Comparison of ENCODE assay signal across 8 cellular contexts in genomic region chrX:74421181-74422028, GRCh38. TPM values are rescaled to one million over a fixed set of nuclear protein-coding genes. Genes with fewer than 3 reads are reported as not detected.
DNase-seq lines count a peak whose midpoint lies in the region; ATAC-seq and TF ChIP-seq lines count a peak whose summit lies in the region.

Gene SLC16A2 (plus strand): TSS chrX:74421493. CDS start chrX:74421638, 145 bp downstream.

- H3K4me1 ChIP-seq in ectodermal cell (ENCODE audit: control insufficient read depth, insufficient read depth, low read length) (peaks cover 10% of the 10 kb centered on the region), right lobe of liver (peaks cover 0 to 6% (median 0%) of the 10 kb centered on the region in 4 donors)

- no peaks in the 10 kb centered on the region for H3K27me3 ChIP-seq in ectodermal cell (ENCODE audit: control insufficient read depth, insufficient read depth, low read length, poor library complexity, severe bottlenecking)
- H3K27me3 ChIP-seq in right lobe of liver: no peaks in the 10 kb centered on the region

- no peaks in the 10 kb centered on the region for H3K36me3 ChIP-seq in ectodermal cell (ENCODE audit: control insufficient read depth, insufficient read depth, low read length)
- no peaks in the 10 kb centered on the region for H3K36me3 ChIP-seq in right lobe of liver

- intact Hi-C loops in right lobe of liver (cut with DNase I): no loop called here

- peak; percentile 24 for TF ChIP-seq POLR2A in right lobe of liver (IDR thresholded peaks at IDR 0.05)

- WGBS in ectodermal cell, 2 experiments: 0% methylated on average over 55 of the region's 55 CpGs
- 12% methylated on average over 10 of the region's 55 CpGs for WGBS in right lobe of liver (ENCODE audit: insufficient coverage, low coverage, low lambda C conversion rate, missing lambda C conversion rate)

- H3K9me3 ChIP-seq in ectodermal cell (ENCODE audit: control insufficient read depth, low read length) (no peaks in the 10 kb centered on the region), right lobe of liver (no peaks in the 10 kb centered on the region)

- ATAC-seq in right lobe of liver (peak; percentile 66 to 72 (median 70)), GM19023 (IDR thresholded peaks at IDR 0.05; ENCODE audit: unreplicated experiment) (no peak), GM21825 (IDR thresholded peaks at IDR 0.05; ENCODE audit: unreplicated experiment) (no peak)

- DNase-seq in GM10266 (ENCODE audit: extremely low spot score): peak; percentile 39
- peak; percentile 62 for DNase-seq in NCI-H1092 treated with DMSO at 0.1 percent for 48 hours (lab: John Stamatoyannopoulos, UW)
- peak; percentile 9 for DNase-seq in activated CD4-positive, alpha-beta T cell treated with anti-CD3 and anti-CD28 coated beads, Interleukin-2, amount 50 U/mL, for 1 hour
- DNase-seq in right lobe of liver: peak; percentile 79 to 83 (median 82)
- peak; percentile 23 for DNase-seq in stimulated activated CD4-positive, alpha-beta T cell treated with anti-CD3 and anti-CD28 coated beads, Interleukin-4, amount 100 ng/mL, for 1 hour

- no peak for TF ChIP-seq CTCF in GM10266 (IDR thresholded peaks at IDR 0.05; ENCODE audit: control insufficient read depth, insufficient read depth, low read depth, missing control alignments)
- TF ChIP-seq CTCF in right lobe of liver (IDR thresholded peaks at IDR 0.05): no peak

- peak within 1 kb of the TSS; percentile 76 for H3K27ac ChIP-seq in ectodermal cell (ENCODE audit: insufficient read depth, low read depth, low read length, poor library complexity, severe bottlenecking)
- H3K27ac ChIP-seq in right lobe of liver: peak within 1 kb of the TSS; percentile 38 to 81 (median 76)

- H3K4me3 ChIP-seq in ectodermal cell (ENCODE audit: insufficient read depth, low read depth, low read length): peak within 1 kb of the TSS; percentile 62
- H3K4me3 ChIP-seq in right lobe of liver: peak within 1 kb of the TSS; percentile 40 to 59 (median 55)

RNA-seq across cellular contexts. Expression of gene SLC16A2, which starts in this region (rescaled TPM):
- 31.8 TPM for polyA plus RNA-seq in ectodermal cell (2013, experiment 1 of 4)
- 34.0 TPM for polyA plus RNA-seq in ectodermal cell (2013, experiment 2 of 4)
- 26.7 TPM for polyA plus RNA-seq in ectodermal cell (2013, experiment 3 of 4)
- 32.0 TPM for polyA plus RNA-seq in ectodermal cell (2013, experiment 4 of 4)
- total RNA-seq in right lobe of liver: 10 to 100 TPM; 16.7 to 68.8 (median 53.4) TPM

Comparison
In these comparisons a context has a peak if more than half of its experiments do, and no peak if none do; other contexts are left out.
1. DNase-seq: peak in every context shown above with its lines; median percentile 82 in right lobe of liver; 62 in NCI-H1092 treated with DMSO at 0.1 percent for 48 hours; 39 in GM10266; 23 in stimulated activated CD4-positive, alpha-beta T cell treated with anti-CD3 and anti-CD28 coated beads, Interleukin-4, amount 100 ng/mL, for 1 hour; 9 in activated CD4-positive, alpha-beta T cell treated with anti-CD3 and anti-CD28 coated beads, Interleukin-2, amount 50 U/mL, for 1 hour.
2. ATAC-seq: peak in right lobe of liver (4 of 4); none in GM19023 (single experiment) and GM21825 (single experiment).